Comparison of ENCODE assay signal across 24 cellular contexts in the genomic region with DNA sequence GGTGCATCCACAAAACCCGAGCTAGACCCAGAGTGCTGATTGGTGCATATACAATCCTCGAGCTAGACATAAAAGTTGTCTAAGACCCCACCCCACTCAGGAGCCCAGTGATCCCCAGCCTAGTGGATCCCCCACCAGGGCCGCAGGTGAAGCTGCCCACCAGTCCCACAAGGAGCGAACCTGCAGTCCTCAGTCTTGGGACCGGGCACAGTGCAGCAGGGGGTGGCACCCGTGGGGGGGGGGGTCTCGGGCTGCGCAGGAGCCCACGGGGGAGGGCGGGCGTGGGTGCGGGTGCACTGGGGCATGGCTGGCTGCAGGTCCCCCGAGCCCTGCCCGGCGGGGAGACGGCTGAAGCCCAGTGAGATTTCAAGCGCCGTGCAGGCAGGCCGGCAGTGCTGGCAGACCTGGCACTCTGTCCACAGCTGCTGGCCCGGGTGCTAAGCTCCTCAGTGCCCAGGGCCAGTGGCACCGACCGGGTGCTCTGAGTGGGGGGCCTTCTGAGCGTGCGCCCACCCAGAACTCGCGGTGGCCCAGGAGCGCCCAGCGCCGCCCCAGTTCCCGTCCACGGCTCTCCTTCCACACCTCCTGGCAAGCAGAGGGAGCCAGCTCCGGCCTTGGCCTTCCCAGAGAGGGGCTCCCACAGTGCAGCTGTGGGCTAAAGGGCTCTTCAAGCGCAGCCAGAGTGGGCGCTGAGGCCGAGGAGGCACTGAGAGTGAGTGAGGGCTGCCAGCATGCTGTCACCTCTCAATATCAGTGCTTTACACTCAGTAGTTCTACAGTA.
"Had no signal": no experiment of that assay in that cellular context is flagged by ENCODE, and none has a peak within 500 bp of the region (broad histone marks: within the 10 kb centered on the region; RNA-seq: fewer than 3 reads in every experiment).

No MANE protein-coding gene starts in this region.

- H3K4me1 ChIP-seq: Peyer's patch had no signal

- H3K36me3 Mint-ChIP-seq: activated naive CD8-positive, alpha-beta T cell had no signal

- H3K4me3 Mint-ChIP-seq: activated CD8-positive, alpha-beta T cell treated with anti-CD3 and anti-CD28 coated beads, Interleukin-2, amount 10 ng/mL, durations not matched to agents 7 days and 5 days; activated naive CD8-positive, alpha-beta T cell; T-helper 17 cell; WTC11 had no signal

- H3K4me1 Mint-ChIP-seq: T-helper 17 cell, WTC11 had no signal

- H3K27ac Mint-ChIP-seq: activated CD8-positive, alpha-beta T cell treated with anti-CD3 and anti-CD28 coated beads, Interleukin-2, amount 10 ng/mL, durations not matched to agents 7 days and 5 days; activated naive CD8-positive, alpha-beta T cell; T-helper 17 cell; WTC11 had no signal

- DNase-seq: activated CD4-positive, alpha-beta T cell treated with anti-CD3 and anti-CD28 coated beads for 48 hours; activated CD4-positive, alpha-beta T cell treated with anti-CD3 and anti-CD28 coated beads, Interleukin-2, amount 50 U/mL, for 4 hours; activated CD4-positive, CD25-positive, alpha-beta regulatory T cell treated with anti-CD3 and anti-CD28 coated beads, Interleukin-2, amount 50 U/mL, for 72 hours; activated CD8-positive, alpha-beta memory T cell treated with anti-CD3 and anti-CD28 coated beads, Interleukin-2, amount 50 U/mL, for 48 hours; activated CD8-positive, alpha-beta T cell treated with anti-CD3 and anti-CD28 coated beads, Interleukin-2, amount 10 ng/mL, durations not matched to agents 7 days and 5 days; activated naive CD4-positive, alpha-beta T cell treated with Interleukin-2 at 50 U/mL for 16 hours; activated T-cell treated with anti-CD3 and anti-CD28 coated beads, Interleukin-2, amount 50 U/mL, for 1 hour; amygdala; brain microvascular endothelial cell; MM.1S; NCI-H1105; NCI-H1436 treated with DMSO at 0.1 percent for 48 hours; NCI-H187; NCI-H2081; NCI-H446; NCI-H524; Peyer's patch; SHP77 treated with DMSO at 0.1 percent for 48 hours; T-helper 17 cell; T-helper 9 cell had no signal

- H3K4me3 ChIP-seq: cardiac muscle cell, Peyer's patch had no signal

- H3K9me3 ChIP-seq: Peyer's patch had no signal

- H3K27me3 Mint-ChIP-seq: activated naive CD8-positive, alpha-beta T cell; T-helper 17 cell had no signal

- H3K27ac ChIP-seq: brain microvascular endothelial cell, cardiac muscle cell, Peyer's patch, RWPE1 had no signal

- ATAC-seq: activated CD8-positive, alpha-beta T cell treated with anti-CD3 and anti-CD28 coated beads, Interleukin-2, amount 10 ng/mL, durations not matched to agents 7 days and 5 days; T-helper 17 cell; WTC11 had no signal

- H3K36me3 ChIP-seq: brain microvascular endothelial cell, cardiac muscle cell, Peyer's patch had no signal

- H3K27me3 ChIP-seq: brain microvascular endothelial cell, cardiac muscle cell, Peyer's patch had no signal
